ENCODE assay signal across 11 cellular contexts in genomic region chr14:91410781-91411536, GRCh38. TPM values are rescaled to one million over a fixed set of nuclear protein-coding genes. Genes with fewer than 3 reads are reported as not detected.
DNase-seq lines count a peak whose midpoint lies in the region; ATAC-seq, FAIRE-seq and TF ChIP-seq lines count a peak whose summit lies in the region.
"Had no signal": no experiment of that assay in that cellular context is flagged by ENCODE, and none has a peak within 500 bp of the region (broad histone marks: within the 10 kb centered on the region; RNA-seq: fewer than 3 reads in every experiment).

No MANE protein-coding gene starts in this region.

- H3K36me3 ChIP-seq in tibial artery, result no peaks in the 10 kb centered on the region
- H3K36me3 ChIP-seq: thoracic aorta had no signal

- no peak overlapping the region for H3K27ac ChIP-seq in tibial artery
- H3K27ac ChIP-seq: thoracic aorta had no signal

- no peaks in the 10 kb centered on the region for H3K27me3 ChIP-seq in tibial artery

- no peaks in the 10 kb centered on the region for H3K9me3 Mint-ChIP-seq in activated T-helper 17 cell treated with anti-CD3 and anti-CD28 coated beads, Interleukin-2, amount 50 U/mL, for 72 hours

- ATAC-seq in HG03432 (IDR thresholded peaks at IDR 0.05; ENCODE audit: unreplicated experiment), result peak; percentile 46
- ATAC-seq in activated T-helper 17 cell treated with anti-CD3 and anti-CD28 coated beads, Interleukin-2, amount 50 U/mL, for 72 hours (replicated peaks), result peak; percentile 60
- ATAC-seq in sciatic nerve, result no peak
- ATAC-seq: Panc1 had no signal

- peak overlapping the region; percentile 99 for H3K4me3 Mint-ChIP-seq in activated T-helper 17 cell treated with anti-CD3 and anti-CD28 coated beads, Interleukin-2, amount 50 U/mL, for 72 hours

- H3K9me3 ChIP-seq in tibial artery, result no peaks in the 10 kb centered on the region
- H3K9me3 ChIP-seq: thoracic aorta had no signal

- intact Hi-C loops in sciatic nerve (cut with DNase I) (no loop called here), posterior vena cava (cut with DNase I) (no loop called here), tibial artery (cut with DNase I; ENCODE audit: low total_unique reads) (no loop called here)

- no peak for TF ChIP-seq POLR2A in GM12891 (IDR thresholded peaks at IDR 0.05; ENCODE audit: low read depth, low read length)

- peak; percentile 33 for FAIRE-seq in GM12891 (lab: Jason Lieb, UNC)

- peak overlapping the region; percentile 78 for H3K27ac Mint-ChIP-seq in activated T-helper 17 cell treated with anti-CD3 and anti-CD28 coated beads, Interleukin-2, amount 50 U/mL, for 72 hours

- DNase-seq in GM12891 (ENCODE audit: insufficient read length, low spot score), result no peak
- peak; percentile 17 for DNase-seq in sciatic nerve (ENCODE audit: low spot score)
- no peak for DNase-seq in posterior vena cava (ENCODE audit: low spot score)
- no peak for DNase-seq in NCI-H1417 treated with DMSO at 0.1 percent for 48 hours (lab: John Stamatoyannopoulos, UW)
- no peak for DNase-seq in tibial artery
- DNase-seq: midbrain, NCI-H1436 treated with DMSO at 0.1 percent for 48 hours had no signal

- H3K4me1 Mint-ChIP-seq in activated T-helper 17 cell treated with anti-CD3 and anti-CD28 coated beads, Interleukin-2, amount 50 U/mL, for 72 hours, result peaks cover 56% of the 10 kb centered on the region

- no peak overlapping the region for H3K4me3 ChIP-seq in tibial artery
- H3K4me3 ChIP-seq: thoracic aorta had no signal

- TF ChIP-seq CTCF in tibial artery (IDR thresholded peaks at IDR 0.05), result no peak

- no peaks in the 10 kb centered on the region for H3K4me1 ChIP-seq in tibial artery

- H3K36me3 Mint-ChIP-seq in activated T-helper 17 cell treated with anti-CD3 and anti-CD28 coated beads, Interleukin-2, amount 50 U/mL, for 72 hours (ENCODE audit: low read depth), result peaks cover 92% of the 10 kb centered on the region

- no peaks in the 10 kb centered on the region for H3K27me3 Mint-ChIP-seq in activated T-helper 17 cell treated with anti-CD3 and anti-CD28 coated beads, Interleukin-2, amount 50 U/mL, for 72 hours

TF ChIP-seq in GM12891, 5 proteins besides CTCF, POLR2A, EP300 and RAD21:
- peak; percentile 87 for TF ChIP-seq SPI1 (IDR thresholded peaks at IDR 0.05; ENCODE audit: low read depth, low read length)
- TF ChIP-seq PAX5 (IDR thresholded peaks at IDR 0.05; ENCODE audit: insufficient read depth, low read length, severe bottlenecking), result no peak
- TF ChIP-seq POLR2AphosphoS5 (IDR thresholded peaks at IDR 0.05; ENCODE audit: low read depth, low read length), result no peak
- TF ChIP-seq POU2F2 (IDR thresholded peaks at IDR 0.05; ENCODE audit: low read depth, low read length), result 0 out of 2 replicates have a peak, but pooled peaks have one; percentile 29

RNA-seq across cellular contexts. Expression of gene CCDC88C, which starts 6.7 kb away (rescaled TPM):
- 32.5 TPM for polyA plus RNA-seq in GM12891 (2012; ENCODE audit: low read depth, missing spikeins)
- total RNA-seq in activated T-helper 17 cell treated with anti-CD3 and anti-CD28 coated beads, Interleukin-2, amount 50 U/mL, for 72 hours, result 100 to 1,000 TPM; 143 to 172 TPM
- total RNA-seq in sciatic nerve (16.2 TPM), posterior vena cava (10 to 100 TPM in 1 of 2 donors, 1 to 10 TPM in 1; 7.2 to 14.9 TPM)
